1 cellular context compared by ENCODE assay signal in genomic region chr9:686381-686813, GRCh38.
TF ChIP-seq lines count a peak whose summit lies in the region.

No MANE protein-coding gene starts in this region.

TF ChIP-seq in GM23338, 12 proteins besides CTCF, POLR2A, EP300 and RAD21 (continued from another document):
- TF ChIP-seq, protein P1, sequence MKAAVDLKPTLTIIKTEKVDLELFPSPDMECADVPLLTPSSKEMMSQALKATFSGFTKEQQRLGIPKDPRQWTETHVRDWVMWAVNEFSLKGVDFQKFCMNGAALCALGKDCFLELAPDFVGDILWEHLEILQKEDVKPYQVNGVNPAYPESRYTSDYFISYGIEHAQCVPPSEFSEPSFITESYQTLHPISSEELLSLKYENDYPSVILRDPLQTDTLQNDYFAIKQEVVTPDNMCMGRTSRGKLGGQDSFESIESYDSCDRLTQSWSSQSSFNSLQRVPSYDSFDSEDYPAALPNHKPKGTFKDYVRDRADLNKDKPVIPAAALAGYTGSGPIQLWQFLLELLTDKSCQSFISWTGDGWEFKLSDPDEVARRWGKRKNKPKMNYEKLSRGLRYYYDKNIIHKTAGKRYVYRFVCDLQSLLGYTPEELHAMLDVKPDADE (IDR thresholded peaks at IDR 0.05), result no peak
- TF ChIP-seq CREB1 (CRISPR knock-in tag; IDR thresholded peaks at IDR 0.05; ENCODE audit: low read depth), result no peak
- no peak for TF ChIP-seq EZH2phosphoT487 (IDR thresholded peaks at IDR 0.05; ENCODE audit: unreplicated experiment)
- TF ChIP-seq EZH2 (IDR thresholded peaks at IDR 0.05; ENCODE audit: low read depth, unreplicated experiment), result no peak
- TF ChIP-seq NANOG (IDR thresholded peaks at IDR 0.05; ENCODE audit: borderline replicate concordance), result no peak
- TF ChIP-seq REST (IDR thresholded peaks at IDR 0.05; ENCODE audit: unreplicated experiment), result no peak
- no peak for TF ChIP-seq POLR2AphosphoS5 (IDR thresholded peaks at IDR 0.05; ENCODE audit: low read depth)
